In genomic region chr6:132499757-132500156, GRCh38 we compare ENCODE assay signal across 17 cellular contexts. TPM values are rescaled to one million over a fixed set of nuclear protein-coding genes. Genes with fewer than 3 reads are reported as not detected.
DNase-seq lines count a peak whose midpoint lies in the region; ATAC-seq, FAIRE-seq and TF ChIP-seq lines count a peak whose summit lies in the region.
"Had no signal": no experiment of that assay in that cellular context is flagged by ENCODE, and none has a peak within 500 bp of the region (broad histone marks: within the 10 kb centered on the region; RNA-seq: fewer than 3 reads in every experiment).

No MANE protein-coding gene starts in this region.

- H3K36me3 ChIP-seq in DOHH2 (ENCODE audit: control insufficient read depth, low read length), result peaks cover 87% of the 10 kb centered on the region
- H3K36me3 ChIP-seq in bronchial epithelial cell (ENCODE audit: control insufficient read depth, insufficient read depth, low read length), result peaks cover 7% of the 10 kb centered on the region
- no peaks in the 10 kb centered on the region for H3K36me3 ChIP-seq in mucosa of descending colon (ENCODE audit: low read depth)

- no peaks in the 10 kb centered on the region for H4K20me1 ChIP-seq in DOHH2 (ENCODE audit: control insufficient read depth, insufficient read depth, low read depth, low read length)

- peak overlapping the region; percentile 84 for H3K4me2 ChIP-seq in DOHH2 (ENCODE audit: low read length)

- H3K9me3 ChIP-seq in DOHH2 (ENCODE audit: control insufficient read depth, insufficient read depth, low read length), result no peaks in the 10 kb centered on the region
- H3K9me3 ChIP-seq in mucosa of descending colon, result no peaks in the 10 kb centered on the region

- peak; percentile 10 for DNase-seq in NB4 (ENCODE audit: low read depth)
- DNase-seq in bronchial epithelial cell (ENCODE audit: low read depth), result peak; percentile 62
- no peak for DNase-seq in mucosa of descending colon
- DNase-seq in Ammon's horn (ENCODE audit: low spot score), result no peak
- DNase-seq in activated CD4-positive, CD25-positive, alpha-beta regulatory T cell (lab: John Stamatoyannopoulos, UW), result no peak
- DNase-seq: activated CD4-positive, CD25-positive, alpha-beta regulatory T cell treated with anti-CD3 and anti-CD28 coated beads, Interleukin-2, amount 50 U/mL, for 72 hours; hypothalamus; left cardiac atrium; NCI-H1417 treated with DMSO at 0.1 percent for 48 hours; NCI-H446 treated with DMSO at 0.1 percent for 48 hours; T-cell had no signal

- H3K27me3 ChIP-seq in DOHH2 (ENCODE audit: control insufficient read depth, low read length), result no peaks in the 10 kb centered on the region
- H3K27me3 ChIP-seq in bronchial epithelial cell (ENCODE audit: control insufficient read depth, insufficient read depth, low read length), result no peaks in the 10 kb centered on the region

- no peak for TF ChIP-seq CTCF in DOHH2 (IDR thresholded peaks at IDR 0.05; ENCODE audit: low read depth, low read length, poor library complexity, severe bottlenecking)
- TF ChIP-seq CTCF in NB4 (IDR thresholded peaks at IDR 0.05; ENCODE audit: low read depth, low read length), result no peak
- no peak for TF ChIP-seq CTCF in bronchial epithelial cell (IDR thresholded peaks at IDR 0.05; ENCODE audit: insufficient read depth, low read length, severe bottlenecking)
- no peak for TF ChIP-seq CTCF in mucosa of descending colon (IDR thresholded peaks at IDR 0.05)

- ATAC-seq in mucosa of descending colon, result peak; percentile 12
- no peak for ATAC-seq in HG02852 (IDR thresholded peaks at IDR 0.05; ENCODE audit: unreplicated experiment)
- no peak for ATAC-seq in GM19455 (IDR thresholded peaks at IDR 0.05; ENCODE audit: unreplicated experiment)
- ATAC-seq: K562, T-cell had no signal

- H3K9me2 ChIP-seq in DOHH2 (replicated peaks; ENCODE audit: control insufficient read depth, low read length), result no peaks in the 10 kb centered on the region

- H3K4me1 ChIP-seq in DOHH2 (ENCODE audit: control insufficient read depth, low read length), result peaks cover 100% of the 10 kb centered on the region
- H3K4me1 ChIP-seq in mucosa of descending colon (ENCODE audit: low read depth), result peaks cover 3% of the 10 kb centered on the region

- H3K27ac ChIP-seq in DOHH2 (ENCODE audit: low read depth, low read length), result peak overlapping the region; percentile 98

- intact Hi-C loops in mucosa of descending colon (cut with DNase I, micrococcal nuclease), result no loop called here

- peaks cover 88% of the 10 kb centered on the region for H3F3A ChIP-seq in DOHH2 (ENCODE audit: control insufficient read depth, insufficient read depth)

- no peak for TF ChIP-seq POLR2A in NB4 (IDR thresholded peaks at IDR 0.05; ENCODE audit: extremely low read depth, insufficient read length)

- H3K4me3 ChIP-seq in DOHH2 (ENCODE audit: low read length), result peak overlapping the region; percentile 57
- no peak overlapping the region for H3K4me3 ChIP-seq in NB4 (ENCODE audit: low read depth, low read length)
- H3K4me3 ChIP-seq in bronchial epithelial cell (ENCODE audit: low read depth, low read length), result no peak overlapping the region
- no peak overlapping the region for H3K4me3 ChIP-seq in mucosa of descending colon
- H3K4me3 ChIP-seq: K562 had no signal

- peaks cover 81% of the 10 kb centered on the region for H3K79me2 ChIP-seq in DOHH2 (ENCODE audit: control insufficient read depth, low read length)

- peak; percentile 36 for FAIRE-seq in bronchial epithelial cell (lab: Jason Lieb, UNC)
- FAIRE-seq: K562, RCC 7860 had no signal

RNA-seq across cellular contexts. Expression of gene STX7, which starts 13.2 kb away (rescaled TPM):
- total RNA-seq in bronchial epithelial cell (19.8 and 29.7 TPM in 2 replicates), mucosa of descending colon (10 to 100 TPM; 51.9 to 66.9 (median 63.2) TPM)

RNA-seq across cellular contexts. Expression of gene TAAR9, which starts 38.3 kb away (rescaled TPM):
- total RNA-seq in bronchial epithelial cell (not detected in 2 replicates), mucosa of descending colon (not detected)
- total RNA-seq: K562, left cardiac atrium, pulmonary artery endothelial cell, T-cell had no signal

RNA-seq across cellular contexts. Expression of gene TAAR8, which starts 52.7 kb away (rescaled TPM):
- total RNA-seq in bronchial epithelial cell, result not detected in 2 replicates
- not detected for total RNA-seq in mucosa of descending colon
- total RNA-seq: K562, left cardiac atrium, pulmonary artery endothelial cell, T-cell had no signal

Comparison
In these comparisons a context has a peak if more than half of its experiments do, and no peak if none do; other contexts are left out.
1. DNase-seq: peak in NB4 (single experiment) and bronchial epithelial cell (single experiment); none in mucosa of descending colon (0 of 3), Ammon's horn (single experiment) and activated CD4-positive, CD25-positive, alpha-beta regulatory T cell (0 of 4).